Comparison of ENCODE assay signal across 9 cellular contexts in the genomic region with DNA sequence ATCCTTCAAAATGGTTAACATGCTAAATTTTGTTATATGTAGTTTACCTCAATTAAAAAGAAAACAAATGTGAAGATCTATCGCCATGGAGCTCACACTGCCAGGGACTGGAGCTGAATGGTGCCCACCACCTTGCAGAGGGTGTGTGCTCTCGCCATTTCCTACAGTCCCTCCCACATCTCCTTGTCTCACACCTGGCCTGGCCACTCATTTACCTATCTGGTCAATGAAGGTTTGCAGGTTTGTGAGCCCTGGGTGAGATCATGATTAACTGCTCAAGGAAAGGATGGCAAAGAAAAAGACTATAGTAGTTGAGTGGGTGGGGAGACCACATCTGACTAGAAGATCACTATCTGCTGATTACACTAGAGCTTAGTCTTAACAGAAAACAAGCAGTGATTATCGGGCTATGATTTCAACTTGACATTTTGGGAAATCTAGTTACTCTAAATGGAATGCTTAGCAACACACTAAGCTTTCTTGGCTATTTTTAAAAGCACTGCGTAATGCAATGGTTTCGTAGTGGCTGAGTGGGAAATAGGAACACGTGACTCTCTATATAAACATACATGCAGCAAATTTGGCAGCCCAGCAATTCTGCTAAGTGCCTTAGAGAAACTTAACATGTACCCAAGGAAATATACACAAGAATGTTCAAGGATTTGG. TPM values are rescaled to one million over a fixed set of nuclear protein-coding genes. Genes with fewer than 3 reads are reported as not detected.
A peak's percentile ranks its signal among the peaks of the same experiment; 100 is the strongest.
DNase-seq lines count a peak whose midpoint lies in the region; ATAC-seq and TF ChIP-seq lines count a peak whose summit lies in the region.
"Had no signal": no experiment of that assay in that cellular context is flagged by ENCODE, and none has a peak within 500 bp of the region (broad histone marks: within the 10 kb centered on the region; RNA-seq: fewer than 3 reads in every experiment).

No MANE protein-coding gene starts in this region.

- H4K20me1 ChIP-seq in GM23248 (ENCODE audit: insufficient read depth): no peaks in the 10 kb centered on the region

- H2AFZ ChIP-seq in GM23248: no peak overlapping the region

- H3K4me3 ChIP-seq in GM23248 (0 out of 2 replicates have a peak overlapping the region, but pooled peaks have one; percentile 37), heart right ventricle (no peak overlapping the region), retinal pigment epithelial cell (ENCODE audit: low read length) (no peak overlapping the region), testis (no peak overlapping the region)

- H3K9ac ChIP-seq in GM23248: peak overlapping the region; percentile 67; the same call in 1 of the 2 replicates

- TF ChIP-seq CTCF in heart right ventricle (IDR thresholded peaks at IDR 0.05) (no peak), retinal pigment epithelial cell (conservative IDR thresholded peaks at IDR 0.05; ENCODE audit: low read depth, low read length) (no peak), testis (IDR thresholded peaks at IDR 0.05) (no peak)

- H3K36me3 ChIP-seq in GM23248 (ENCODE audit: low read depth) (peaks cover 34% of the 10 kb centered on the region), heart right ventricle (peaks cover 0 to 91% (median under 1%) of the 10 kb centered on the region in 9 donors), testis (ENCODE audit: low read depth, missing control alignments) (no peaks in the 10 kb centered on the region)

- H3K27ac ChIP-seq in GM23248: peak overlapping the region; percentile 88
- H3K27ac ChIP-seq in heart right ventricle: peak overlapping the region in 9 of 10 donors; percentile 13 to 86 (median 77)
- H3K27ac ChIP-seq in testis: no peak overlapping the region

- peaks cover 47% of the 10 kb centered on the region for H3F3A ChIP-seq in GM23248 (ENCODE audit: insufficient read depth)

- H3K4me1 ChIP-seq in GM23248 (ENCODE audit: insufficient read depth): peaks cover 40% of the 10 kb centered on the region
- peaks cover 2 to 31% (median 18%) of the 10 kb centered on the region in 9 donors for H3K4me1 ChIP-seq in heart right ventricle
- no peaks in the 10 kb centered on the region for H3K4me1 ChIP-seq in testis

- TF ChIP-seq POLR2A in testis (IDR thresholded peaks at IDR 0.05): no peak

- H3K9me2 ChIP-seq in GM23248 (ENCODE audit: insufficient read depth): no peaks in the 10 kb centered on the region

- DNase-seq in GM23248 (peak; percentile 86), astrocyte of the hippocampus (ENCODE audit: low read depth, low spot score) (peak; percentile 67), heart right ventricle (peak in 1 of 2 donors; percentile 41), retinal pigment epithelial cell (ENCODE audit: low read depth) (peak; percentile 99), testis (no peak), NCI-H1048 (lab: John Stamatoyannopoulos, UW) (no peak), pons (ENCODE audit: low spot score) (no peak)
- DNase-seq in stimulated activated CD4-positive, alpha-beta T cell treated with anti-CD3 and anti-CD28 coated beads, Interleukin-4, amount 100 ng/mL, for 1 hour: no peak
- DNase-seq: NCI-H524 had no signal

- H3K4me2 ChIP-seq in GM23248 (ENCODE audit: unreplicated experiment): no peak overlapping the region

- peaks cover 34% of the 10 kb centered on the region for H3K79me2 ChIP-seq in GM23248 (ENCODE audit: insufficient read depth)

- intact Hi-C loops in heart right ventricle (cut with DNase I): loop anchor here in 3 of 10 donors (5.0 to 10.0 kb wide), 4 partner anchors 154 to 802 kb away; a partner anchor contains a TSS
- intact Hi-C loops in testis (cut with DNase I; ENCODE audit: low total_unique reads): no loop called here

- no peaks in the 10 kb centered on the region for H3K27me3 ChIP-seq in GM23248 (replicated peaks; ENCODE audit: insufficient read depth)
- H3K27me3 ChIP-seq in heart right ventricle: no peaks in the 10 kb centered on the region
- H3K27me3 ChIP-seq in testis: no peaks in the 10 kb centered on the region

- in situ Hi-C loops in GM23248 (cut with MboI): no loop called here

- ATAC-seq in heart right ventricle: peak; percentile 63 to 89 (median 82)

- H3K9me3 ChIP-seq in GM23248 (ENCODE audit: low read depth) (no peaks in the 10 kb centered on the region), heart right ventricle (no peaks in the 10 kb centered on the region), testis (no peaks in the 10 kb centered on the region)

- WGBS in GM23248 (ENCODE audit: low coverage in 1 of 2, low lambda C conversion rate in 2 of 2, missing lambda C conversion rate in 2 of 2), 2 experiments: 60 to 69% methylated on average over 6 of the region's 6 CpGs
- 59 to 63% methylated on average over 6 of the region's 6 CpGs for WGBS in heart right ventricle, 2 donors
- WGBS in testis, 2 donors: 94% methylated on average over 6 of the region's 6 CpGs

RNA-seq across cellular contexts. Expression of a gene that starts 27.3 kb away (rescaled TPM):
- total RNA-seq in GM23248 (2014; rRNA removed; shearing (Covaris generic)): 28.2 and 37.1 TPM in 2 replicates
- polyA plus RNA-seq in GM23248 (2016; fragmentation: Nextera tagmentation; extraction: Ambion mirVana) (32.0 and 34.3 TPM in 2 replicates), heart right ventricle (10 to 100 TPM; 15.4 to 24.7 TPM), testis (ENCODE audit: insufficient read depth, low read depth, low replicate concordance) (17.6 TPM)
- total RNA-seq in heart right ventricle (10 to 100 TPM; 12.4 to 25.2 (median 16.0) TPM), testis (10 to 100 TPM; 49.9 to 72.0 TPM)

Comparison
In these comparisons a context has a peak if more than half of its experiments do, and no peak if none do; other contexts are left out.
1. DNase-seq: peak in GM23248 (single experiment), astrocyte of the hippocampus (single experiment) and retinal pigment epithelial cell (single experiment); none in testis (single experiment), NCI-H1048 (single experiment), pons (single experiment) and stimulated activated CD4-positive, alpha-beta T cell treated with anti-CD3 and anti-CD28 coated beads, Interleukin-4, amount 100 ng/mL, for 1 hour (single experiment).
2. H3K27ac ChIP-seq: peak in GM23248 (single experiment) and heart right ventricle (9 of 10); none in testis (0 of 2).